ENCODE assay signal across 9 cellular contexts in genomic region chrX:39519213-39519544, GRCh38.
A peak's percentile ranks its signal among the peaks of the same experiment; 100 is the strongest.
DNase-seq lines count a peak whose midpoint lies in the region; ATAC-seq and TF ChIP-seq lines count a peak whose summit lies in the region.
"Had no signal": no experiment of that assay in that cellular context is flagged by ENCODE, and none has a peak within 500 bp of the region (broad histone marks: within the 10 kb centered on the region; RNA-seq: fewer than 3 reads in every experiment).

No MANE protein-coding gene starts in this region.

- intact Hi-C loops in left ventricle myocardium superior (cut with micrococcal nuclease) = no loop called here

- H3K36me3 Mint-ChIP-seq in stimulated activated effector memory CD8-positive, alpha-beta T cell treated with anti-CD3 and anti-CD28 coated beads, Interleukin-12 subunit alpha, Interleukin-12 subunit beta, amount 100 ng/mL, for 72 hours = no peaks in the 10 kb centered on the region
- H3K36me3 Mint-ChIP-seq in naive thymus-derived CD8-positive, alpha-beta T cell = peaks cover 0 to 4% (median 0%) of the 10 kb centered on the region in 3 donors

- H3K27ac Mint-ChIP-seq in stimulated activated effector memory CD8-positive, alpha-beta T cell treated with anti-CD3 and anti-CD28 coated beads, Interleukin-12 subunit alpha, Interleukin-12 subunit beta, amount 100 ng/mL, for 72 hours = peak overlapping the region; percentile 76
- no peak overlapping the region for H3K27ac Mint-ChIP-seq in naive thymus-derived CD8-positive, alpha-beta T cell

- H3K9me3 Mint-ChIP-seq in stimulated activated effector memory CD8-positive, alpha-beta T cell treated with anti-CD3 and anti-CD28 coated beads, Interleukin-12 subunit alpha, Interleukin-12 subunit beta, amount 100 ng/mL, for 72 hours = no peaks in the 10 kb centered on the region
- H3K9me3 Mint-ChIP-seq in naive thymus-derived CD8-positive, alpha-beta T cell = peaks cover 0 to 7% (median 0%) of the 10 kb centered on the region in 9 donors

- H3K4me3 Mint-ChIP-seq in stimulated activated effector memory CD8-positive, alpha-beta T cell treated with anti-CD3 and anti-CD28 coated beads, Interleukin-12 subunit alpha, Interleukin-12 subunit beta, amount 100 ng/mL, for 72 hours = no peak overlapping the region
- no peak overlapping the region for H3K4me3 Mint-ChIP-seq in naive thymus-derived CD8-positive, alpha-beta T cell

- no peaks in the 10 kb centered on the region for H3K9me3 ChIP-seq in Peyer's patch

- H3K4me1 Mint-ChIP-seq in stimulated activated effector memory CD8-positive, alpha-beta T cell treated with anti-CD3 and anti-CD28 coated beads, Interleukin-12 subunit alpha, Interleukin-12 subunit beta, amount 100 ng/mL, for 72 hours = no peaks in the 10 kb centered on the region
- H3K4me1 Mint-ChIP-seq in naive thymus-derived CD8-positive, alpha-beta T cell = no peaks in the 10 kb centered on the region

- DNase-seq in NCI-H1417 treated with DMSO at 0.1 percent for 48 hours (lab: John Stamatoyannopoulos, UW) (peak; percentile 18), RPMI8226 (peak; percentile 64), left ventricle myocardium superior (no peak), Peyer's patch (no peak), NCI-H187 treated with DMSO at 0.1 percent for 48 hours (lab: John Stamatoyannopoulos, UW) (no peak)
- DNase-seq in stimulated activated effector memory CD8-positive, alpha-beta T cell treated with anti-CD3 and anti-CD28 coated beads, Interleukin-12 subunit alpha, Interleukin-12 subunit beta, amount 100 ng/mL, for 72 hours (ENCODE audit: low spot score in 2 of 2) = no peak
- no peak for DNase-seq in naive thymus-derived CD8-positive, alpha-beta T cell
- DNase-seq: kidney had no signal

- H3K27me3 Mint-ChIP-seq in naive thymus-derived CD8-positive, alpha-beta T cell = peaks cover 0 to 1% (median 0%) of the 10 kb centered on the region in 5 donors

- H3K4me3 ChIP-seq in Peyer's patch = no peak overlapping the region

- no peak for TF ChIP-seq POLR2A in Peyer's patch (IDR thresholded peaks at IDR 0.05)

- POLR2A ChIA-PET in naive thymus-derived CD8-positive, alpha-beta T cell (lab: Charles Lee) = no interaction called here

- H3K4me1 ChIP-seq in Peyer's patch = no peaks in the 10 kb centered on the region

- peak; percentile 47 for ATAC-seq in left ventricle myocardium superior
- no peak for ATAC-seq in stimulated activated effector memory CD8-positive, alpha-beta T cell treated with anti-CD3 and anti-CD28 coated beads, Interleukin-12 subunit alpha, Interleukin-12 subunit beta, amount 100 ng/mL, for 72 hours
- no peak for ATAC-seq in naive thymus-derived CD8-positive, alpha-beta T cell
- no peak for ATAC-seq in HG02642 (IDR thresholded peaks at IDR 0.05; ENCODE audit: poor library complexity, unreplicated experiment)

- no peaks in the 10 kb centered on the region for H3K36me3 ChIP-seq in Peyer's patch

- TF ChIP-seq CTCF in Peyer's patch (IDR thresholded peaks at IDR 0.05) = no peak

- no peaks in the 10 kb centered on the region for H3K27me3 ChIP-seq in Peyer's patch

- no peak overlapping the region for H3K27ac ChIP-seq in Peyer's patch

Comparison
In these comparisons a context has a peak if more than half of its experiments do, and no peak if none do; other contexts are left out.
1. DNase-seq: peak in NCI-H1417 treated with DMSO at 0.1 percent for 48 hours (single experiment) and RPMI8226 (single experiment); none in left ventricle myocardium superior (single experiment), stimulated activated effector memory CD8-positive, alpha-beta T cell treated with anti-CD3 and anti-CD28 coated beads, Interleukin-12 subunit alpha, Interleukin-12 subunit beta, amount 100 ng/mL, for 72 hours (0 of 2), Peyer's patch (0 of 3), NCI-H187 treated with DMSO at 0.1 percent for 48 hours (single experiment) and naive thymus-derived CD8-positive, alpha-beta T cell (0 of 10).